In the genomic region with DNA sequence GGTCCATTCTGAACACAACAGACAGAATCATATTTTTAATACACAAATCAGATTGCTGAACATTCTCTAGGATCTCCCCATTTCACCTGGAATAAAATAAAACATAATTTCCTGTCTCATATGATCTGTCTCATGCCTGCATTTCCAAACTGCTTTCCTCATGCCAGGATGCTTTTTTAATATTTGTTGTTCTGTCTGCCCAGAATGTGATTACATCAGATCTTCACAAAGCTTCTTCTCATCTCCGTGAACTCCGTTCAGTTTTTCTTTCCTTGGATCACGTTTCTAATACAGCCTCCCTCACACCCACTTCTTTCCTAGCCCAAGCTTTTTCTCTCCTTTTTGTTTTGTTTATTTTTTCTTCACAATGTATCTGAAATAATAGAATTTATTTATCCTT, we compare ENCODE assay signal across 25 cellular contexts.
DNase-seq lines count a peak whose midpoint lies in the region; ATAC-seq and TF ChIP-seq lines count a peak whose summit lies in the region.
"Had no signal": no experiment of that assay in that cellular context is flagged by ENCODE, and none has a peak within 500 bp of the region (broad histone marks: within the 10 kb centered on the region; RNA-seq: fewer than 3 reads in every experiment).

No MANE protein-coding gene starts in this region.

- no peaks in the 10 kb centered on the region for H3K36me3 ChIP-seq in adipocyte (ENCODE audit: control insufficient read depth, insufficient read depth, low read length, severe bottlenecking)
- H3K36me3 ChIP-seq in osteoblast (ENCODE audit: insufficient read depth, low read length): no peaks in the 10 kb centered on the region
- H3K36me3 ChIP-seq: BLaER1, SJSA1 had no signal

- no peaks in the 10 kb centered on the region for H3K79me2 ChIP-seq in osteoblast (ENCODE audit: insufficient read depth, low read length)

- TF ChIP-seq CTCF in AG10803 (conservative IDR thresholded peaks at IDR 0.05; ENCODE audit: low read length): no peak
- TF ChIP-seq CTCF in osteoblast (IDR thresholded peaks at IDR 0.05; ENCODE audit: extremely low read depth, low read depth, low read length): no peak

- peak; percentile 55 for DNase-seq in AG10803 (ENCODE audit: low read depth)
- no peak for DNase-seq in adipocyte (ENCODE audit: low read depth)
- peak; percentile 23 for DNase-seq in fibroblast of peridontal ligament (ENCODE audit: extremely low read depth)
- DNase-seq in osteoblast (ENCODE audit: insufficient read length, low spot score, missing footprints): no peak
- no peak for DNase-seq in activated gamma-delta T cell (lab: John Stamatoyannopoulos, UW)
- DNase-seq in hippocampal formation (lab: John Stamatoyannopoulos, UW): no peak
- DNase-seq in medulla oblongata (ENCODE audit: extremely low spot score): no peak
- DNase-seq: CD4-positive, CD25-positive, alpha-beta regulatory T cell; DMS153; H9; Karpas-422; NCI-H1092 treated with DMSO at 0.1 percent for 48 hours; NCI-H1436; NCI-H187 treated with DMSO at 0.1 percent for 48 hours; NCI-H2171 treated with DMSO at 0.1 percent for 48 hours; NCI-H524; NCI-H748 treated with DMSO at 0.1 percent for 48 hours; NK-92 treated with Interleukin-12 subunit alpha and Interleukin-12 subunit beta, amount 100 ng/mL, for 24 hours; PC-9; Right ventricle myocardium superior had no signal

- ATAC-seq in GM19328 (IDR thresholded peaks at IDR 0.05; ENCODE audit: unreplicated experiment): no peak
- ATAC-seq: GM23338, HepG2 had no signal

- no peaks in the 10 kb centered on the region for H4K20me1 ChIP-seq in osteoblast (ENCODE audit: insufficient read depth, low read length)
- H4K20me1 ChIP-seq: BLaER1 had no signal

- H3K27me3 ChIP-seq in adipocyte (replicated peaks; ENCODE audit: control insufficient read depth, insufficient read depth, low read length) (no peaks in the 10 kb centered on the region), osteoblast (ENCODE audit: insufficient read depth, low read length) (no peaks in the 10 kb centered on the region)
- H3K27me3 ChIP-seq: BLaER1, SJSA1 had no signal

- H3K9me3 ChIP-seq in adipocyte (ENCODE audit: control insufficient read depth, low read length): no peaks in the 10 kb centered on the region
- H3K9me3 ChIP-seq in osteoblast (ENCODE audit: low read depth, low read length): no peaks in the 10 kb centered on the region
- H3K9me3 ChIP-seq: BLaER1, SJSA1 had no signal

- H3K27ac ChIP-seq in osteoblast (ENCODE audit: low read depth, low read length): no peak overlapping the region
- H3K27ac ChIP-seq: BLaER1, PC-9, SJSA1 had no signal

- H3K9ac ChIP-seq in adipocyte (ENCODE audit: low read length): peak overlapping the region; percentile 2
- H3K9ac ChIP-seq: BLaER1 had no signal

- H3K4me2 ChIP-seq in osteoblast (ENCODE audit: insufficient read depth, low read length): peak overlapping the region; percentile 43
- H3K4me2 ChIP-seq: BLaER1, GM23338, PC-9 had no signal

- H2AFZ ChIP-seq in osteoblast (ENCODE audit: low read length): peak overlapping the region; percentile 70
- H2AFZ ChIP-seq: PC-9 had no signal

- H3K4me1 ChIP-seq in adipocyte (ENCODE audit: control insufficient read depth, insufficient read depth, low read length): peaks cover 16% of the 10 kb centered on the region
- H3K4me1 ChIP-seq in osteoblast (ENCODE audit: insufficient read depth, low read length): no peaks in the 10 kb centered on the region
- H3K4me1 ChIP-seq: BLaER1, SJSA1 had no signal

- H3K4me3 ChIP-seq in AG10803 (ENCODE audit: low read length) (no peak overlapping the region), adipocyte (ENCODE audit: low read length) (peak overlapping the region; percentile 20), osteoblast (ENCODE audit: insufficient read depth, low read length) (no peak overlapping the region)
- H3K4me3 ChIP-seq: BLaER1, GM23338, PC-9, SJSA1 had no signal

Comparison
In these comparisons a context has a peak if more than half of its experiments do, and no peak if none do; other contexts are left out.
1. DNase-seq: peak in AG10803 (single experiment) and fibroblast of peridontal ligament (single experiment); none in adipocyte (single experiment), osteoblast (single experiment), activated gamma-delta T cell (single experiment), hippocampal formation (0 of 2) and medulla oblongata (single experiment).